In genomic region chr13:55653497-55653896, GRCh38 we compare ENCODE assay signal across 1 cellular context.
TF ChIP-seq lines count a peak whose summit lies in the region.

No MANE protein-coding gene starts in this region.

TF ChIP-seq in WTC11, 78 proteins besides CTCF, POLR2A, EP300 and RAD21 (continued from another document):
- TF ChIP-seq AR (CRISPR knock-in tag; IDR thresholded peaks at IDR 0.05) (no peak), CDX4 (CRISPR knock-in tag; IDR thresholded peaks at IDR 0.05; ENCODE audit: borderline replicate concordance) (no peak), TEAD4 (CRISPR knock-in tag; IDR thresholded peaks at IDR 0.05) (no peak)
